In the genomic region with DNA sequence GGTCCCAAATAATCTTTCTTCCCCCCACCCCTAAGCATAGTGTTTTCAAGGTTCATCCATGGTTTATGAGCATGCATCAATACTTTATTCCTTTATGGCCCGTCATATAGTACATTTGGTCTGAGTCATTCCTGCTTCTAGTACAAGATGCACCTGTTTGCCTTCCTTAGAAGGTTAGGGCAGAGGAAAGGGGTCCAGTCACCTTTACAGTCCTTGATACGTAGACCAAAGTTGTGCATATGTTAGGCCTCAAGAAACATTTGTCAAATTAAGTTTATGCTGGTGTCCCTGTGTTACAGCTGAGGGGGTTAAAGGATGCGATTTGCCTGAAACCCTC, we compare ENCODE assay signal across 7 cellular contexts. TPM values are rescaled to one million over a fixed set of nuclear protein-coding genes. Genes with fewer than 3 reads are reported as not detected.
DNase-seq lines count a peak whose midpoint lies in the region; ATAC-seq lines count a peak whose summit lies in the region.

No MANE protein-coding gene starts in this region.

- no peak for ATAC-seq in activated naive CD4-positive, alpha-beta T cell treated with anti-CD3 and anti-CD28 coated beads, Interleukin-2, amount 50 U/mL, for 72 hours
- ATAC-seq in HG02852 (IDR thresholded peaks at IDR 0.05; ENCODE audit: unreplicated experiment): no peak
- no peak for ATAC-seq in HG03097 (IDR thresholded peaks at IDR 0.05; ENCODE audit: low FRiP score, unreplicated experiment)

- H3K27me3 Mint-ChIP-seq in immature natural killer cell (ENCODE audit: low read depth in 3 of 3): peaks cover 13 to 20% (median 13%) of the 10 kb centered on the region in 3 donors

- no peaks in the 10 kb centered on the region for H3K9me3 ChIP-seq in HUES6 (ENCODE audit: control insufficient read depth, insufficient read depth, low read depth, low read length)
- no peaks in the 10 kb centered on the region for H3K9me3 ChIP-seq in subcutaneous abdominal adipose tissue (ENCODE audit: control insufficient read depth in 5 of 5, low read length in 5 of 5)

- peak overlapping the region; percentile 100 for H3K27ac Mint-ChIP-seq in activated naive CD4-positive, alpha-beta T cell treated with anti-CD3 and anti-CD28 coated beads, Interleukin-2, amount 50 U/mL, for 72 hours
- peak overlapping the region; percentile 99 to 100 (median 100) for H3K27ac Mint-ChIP-seq in immature natural killer cell

- H3K9ac ChIP-seq in HUES6 (ENCODE audit: low read length): peak overlapping the region; percentile 91
- H3K9ac ChIP-seq in subcutaneous abdominal adipose tissue (ENCODE audit: low read length in 5 of 5): peak overlapping the region; percentile 84 to 99 (median 97)

- H3K27me3 ChIP-seq in HUES6 (ENCODE audit: control insufficient read depth, insufficient read depth, low read length): no peaks in the 10 kb centered on the region
- H3K27me3 ChIP-seq in subcutaneous abdominal adipose tissue (ENCODE audit: control insufficient read depth in 5 of 5, insufficient read depth in 4 of 5, low read length in 5 of 5): no peaks in the 10 kb centered on the region

- H3K36me3 Mint-ChIP-seq in activated naive CD4-positive, alpha-beta T cell treated with anti-CD3 and anti-CD28 coated beads, Interleukin-2, amount 50 U/mL, for 72 hours: peaks cover 8 to 19% of the 10 kb centered on the region in 2 donors
- peaks cover 0 to 4% (median 0%) of the 10 kb centered on the region in 3 donors for H3K36me3 Mint-ChIP-seq in immature natural killer cell

- peak overlapping the region; percentile 97 to 100 (median 99) for H3K4me3 Mint-ChIP-seq in immature natural killer cell

- H3K27ac ChIP-seq in HUES6 (ENCODE audit: low read depth, low read length) (no peak overlapping the region), subcutaneous abdominal adipose tissue (ENCODE audit: low read depth, low read length) (peak overlapping the region; percentile 96)

- DNase-seq in activated naive CD4-positive, alpha-beta T cell treated with anti-CD3 and anti-CD28 coated beads, Interleukin-2, amount 50 U/mL, for 72 hours (ENCODE audit: low spot score in 2 of 2): no peak
- no peak for DNase-seq in immature natural killer cell
- DNase-seq in NCI-H524 (lab: John Stamatoyannopoulos, UW): no peak

- H3K4me3 ChIP-seq in HUES6 (ENCODE audit: low read depth, low read length) (peak overlapping the region; percentile 93), subcutaneous abdominal adipose tissue (ENCODE audit: low read depth in 1 of 5, low read length in 5 of 5) (peak overlapping the region; percentile 72 to 96 (median 91))

- peaks cover 41 to 44% of the 10 kb centered on the region in 2 donors for H3K4me1 Mint-ChIP-seq in immature natural killer cell

- H3K9me3 Mint-ChIP-seq in activated naive CD4-positive, alpha-beta T cell treated with anti-CD3 and anti-CD28 coated beads, Interleukin-2, amount 50 U/mL, for 72 hours: no peaks in the 10 kb centered on the region
- no peaks in the 10 kb centered on the region for H3K9me3 Mint-ChIP-seq in immature natural killer cell

- H3K36me3 ChIP-seq in HUES6 (ENCODE audit: control insufficient read depth, insufficient read depth, low read length) (no peaks in the 10 kb centered on the region), subcutaneous abdominal adipose tissue (ENCODE audit: control insufficient read depth in 5 of 5, insufficient read depth in 5 of 5, low read length in 5 of 5) (peaks cover 0 to 6% (median 3%) of the 10 kb centered on the region in 5 donors)

- peaks cover 12% of the 10 kb centered on the region; the same call in 1 of the 2 replicates for H3K4me1 ChIP-seq in HUES6 (ENCODE audit: control insufficient read depth, insufficient read depth, low read length)
- peaks cover 9 to 40% (median 35%) of the 10 kb centered on the region in 5 donors for H3K4me1 ChIP-seq in subcutaneous abdominal adipose tissue (ENCODE audit: control insufficient read depth in 5 of 5, insufficient read depth in 5 of 5, low read length in 5 of 5)

RNA-seq across cellular contexts. Expression of gene CYB5D2, which starts 1.4 kb away (rescaled TPM):
- total RNA-seq in activated naive CD4-positive, alpha-beta T cell treated with anti-CD3 and anti-CD28 coated beads, Interleukin-2, amount 50 U/mL, for 72 hours: 10 to 100 TPM in 1 of 2 donors, 1 to 10 TPM in 1; 2.6 to 10.6 TPM
- 10 to 100 TPM in 2 of 3 donors, 1 to 10 TPM in 1; 9.3 to 11.1 (median 10.9) TPM for polyA plus RNA-seq in immature natural killer cell

RNA-seq across cellular contexts. Expression of gene ZZEF1, which starts 1.5 kb away (rescaled TPM):
- total RNA-seq in activated naive CD4-positive, alpha-beta T cell treated with anti-CD3 and anti-CD28 coated beads, Interleukin-2, amount 50 U/mL, for 72 hours: 10 to 100 TPM; 37.0 to 50.0 TPM
- 10 to 100 TPM in 1 of 3 donors, 1 to 10 TPM in 2; 2.0 to 12.7 (median 3.9) TPM for polyA plus RNA-seq in immature natural killer cell
